ENCODE assay signal across 1 cellular context in genomic region chr2:106159867-106160785, GRCh38.
TF ChIP-seq lines count a peak whose summit lies in the region.

No MANE protein-coding gene starts in this region.

TF ChIP-seq in HepG2, 621 proteins besides CTCF, POLR2A, EP300 and RAD21 (continued from another document):
- TF ChIP-seq, protein P1, sequence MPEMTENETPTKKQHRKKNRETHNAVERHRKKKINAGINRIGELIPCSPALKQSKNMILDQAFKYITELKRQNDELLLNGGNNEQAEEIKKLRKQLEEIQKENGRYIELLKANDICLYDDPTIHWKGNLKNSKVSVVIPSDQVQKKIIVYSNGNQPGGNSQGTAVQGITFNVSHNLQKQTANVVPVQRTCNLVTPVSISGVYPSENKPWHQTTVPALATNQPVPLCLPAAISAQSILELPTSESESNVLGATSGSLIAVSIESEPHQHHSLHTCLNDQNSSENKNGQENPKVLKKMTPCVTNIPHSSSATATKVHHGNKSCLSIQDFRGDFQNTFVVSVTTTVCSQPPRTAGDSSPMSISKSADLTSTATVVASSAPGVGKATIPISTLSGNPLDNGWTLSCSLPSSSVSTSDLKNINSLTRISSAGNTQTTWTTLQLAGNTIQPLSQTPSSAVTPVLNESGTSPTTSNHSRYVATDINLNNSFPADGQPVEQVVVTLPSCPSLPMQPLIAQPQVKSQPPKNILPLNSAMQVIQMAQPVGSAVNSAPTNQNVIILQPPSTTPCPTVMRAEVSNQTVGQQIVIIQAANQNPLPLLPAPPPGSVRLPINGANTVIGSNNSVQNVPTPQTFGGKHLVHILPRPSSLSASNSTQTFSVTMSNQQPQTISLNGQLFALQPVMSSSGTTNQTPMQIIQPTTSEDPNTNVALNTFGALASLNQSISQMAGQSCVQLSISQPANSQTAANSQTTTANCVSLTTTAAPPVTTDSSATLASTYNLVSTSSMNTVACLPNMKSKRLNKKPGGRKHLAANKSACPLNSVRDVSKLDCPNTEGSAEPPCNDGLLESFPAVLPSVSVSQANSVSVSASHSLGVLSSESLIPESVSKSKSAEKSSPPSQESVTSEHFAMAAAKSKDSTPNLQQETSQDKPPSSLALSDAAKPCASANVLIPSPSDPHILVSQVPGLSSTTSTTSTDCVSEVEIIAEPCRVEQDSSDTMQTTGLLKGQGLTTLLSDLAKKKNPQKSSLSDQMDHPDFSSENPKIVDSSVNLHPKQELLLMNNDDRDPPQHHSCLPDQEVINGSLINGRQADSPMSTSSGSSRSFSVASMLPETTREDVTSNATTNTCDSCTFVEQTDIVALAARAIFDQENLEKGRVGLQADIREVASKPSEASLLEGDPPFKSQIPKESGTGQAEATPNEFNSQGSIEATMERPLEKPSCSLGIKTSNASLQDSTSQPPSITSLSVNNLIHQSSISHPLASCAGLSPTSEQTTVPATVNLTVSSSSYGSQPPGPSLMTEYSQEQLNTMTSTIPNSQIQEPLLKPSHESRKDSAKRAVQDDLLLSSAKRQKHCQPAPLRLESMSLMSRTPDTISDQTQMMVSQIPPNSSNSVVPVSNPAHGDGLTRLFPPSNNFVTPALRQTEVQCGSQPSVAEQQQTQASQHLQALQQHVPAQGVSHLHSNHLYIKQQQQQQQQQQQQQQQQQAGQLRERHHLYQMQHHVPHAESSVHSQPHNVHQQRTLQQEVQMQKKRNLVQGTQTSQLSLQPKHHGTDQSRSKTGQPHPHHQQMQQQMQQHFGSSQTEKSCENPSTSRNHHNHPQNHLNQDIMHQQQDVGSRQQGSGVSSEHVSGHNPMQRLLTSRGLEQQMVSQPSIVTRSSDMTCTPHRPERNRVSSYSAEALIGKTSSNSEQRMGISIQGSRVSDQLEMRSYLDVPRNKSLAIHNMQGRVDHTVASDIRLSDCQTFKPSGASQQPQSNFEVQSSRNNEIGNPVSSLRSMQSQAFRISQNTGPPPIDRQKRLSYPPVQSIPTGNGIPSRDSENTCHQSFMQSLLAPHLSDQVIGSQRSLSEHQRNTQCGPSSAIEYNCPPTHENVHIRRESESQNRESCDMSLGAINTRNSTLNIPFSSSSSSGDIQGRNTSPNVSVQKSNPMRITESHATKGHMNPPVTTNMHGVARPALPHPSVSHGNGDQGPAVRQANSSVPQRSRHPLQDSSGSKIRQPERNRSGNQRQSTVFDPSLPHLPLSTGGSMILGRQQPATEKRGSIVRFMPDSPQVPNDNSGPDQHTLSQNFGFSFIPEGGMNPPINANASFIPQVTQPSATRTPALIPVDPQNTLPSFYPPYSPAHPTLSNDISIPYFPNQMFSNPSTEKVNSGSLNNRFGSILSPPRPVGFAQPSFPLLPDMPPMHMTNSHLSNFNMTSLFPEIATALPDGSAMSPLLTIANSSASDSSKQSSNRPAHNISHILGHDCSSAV (CRISPR knock-in tag; IDR thresholded peaks at IDR 0.05; ENCODE audit: borderline replicate concordance), result no peak
- TF ChIP-seq IRF1 (CRISPR knock-in tag; IDR thresholded peaks at IDR 0.05; ENCODE audit: low read depth), result no peak
- no peak for TF ChIP-seq CHD4 (IDR thresholded peaks at IDR 0.05; ENCODE audit: borderline replicate concordance, low read length)
- TF ChIP-seq ZNF780A (CRISPR knock-in tag; IDR thresholded peaks at IDR 0.05), result no peak
- TF ChIP-seq, protein P2, sequence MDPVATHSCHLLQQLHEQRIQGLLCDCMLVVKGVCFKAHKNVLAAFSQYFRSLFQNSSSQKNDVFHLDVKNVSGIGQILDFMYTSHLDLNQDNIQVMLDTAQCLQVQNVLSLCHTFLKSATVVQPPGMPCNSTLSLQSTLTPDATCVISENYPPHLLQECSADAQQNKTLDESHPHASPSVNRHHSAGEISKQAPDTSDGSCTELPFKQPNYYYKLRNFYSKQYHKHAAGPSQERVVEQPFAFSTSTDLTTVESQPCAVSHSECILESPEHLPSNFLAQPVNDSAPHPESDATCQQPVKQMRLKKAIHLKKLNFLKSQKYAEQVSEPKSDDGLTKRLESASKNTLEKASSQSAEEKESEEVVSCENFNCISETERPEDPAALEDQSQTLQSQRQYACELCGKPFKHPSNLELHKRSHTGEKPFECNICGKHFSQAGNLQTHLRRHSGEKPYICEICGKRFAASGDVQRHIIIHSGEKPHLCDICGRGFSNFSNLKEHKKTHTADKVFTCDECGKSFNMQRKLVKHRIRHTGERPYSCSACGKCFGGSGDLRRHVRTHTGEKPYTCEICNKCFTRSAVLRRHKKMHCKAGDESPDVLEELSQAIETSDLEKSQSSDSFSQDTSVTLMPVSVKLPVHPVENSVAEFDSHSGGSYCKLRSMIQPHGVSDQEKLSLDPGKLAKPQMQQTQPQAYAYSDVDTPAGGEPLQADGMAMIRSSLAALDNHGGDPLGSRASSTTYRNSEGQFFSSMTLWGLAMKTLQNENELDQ (CRISPR knock-in tag; IDR thresholded peaks at IDR 0.05; ENCODE audit: borderline replicate concordance), result no peak
- TF ChIP-seq, protein P3, sequence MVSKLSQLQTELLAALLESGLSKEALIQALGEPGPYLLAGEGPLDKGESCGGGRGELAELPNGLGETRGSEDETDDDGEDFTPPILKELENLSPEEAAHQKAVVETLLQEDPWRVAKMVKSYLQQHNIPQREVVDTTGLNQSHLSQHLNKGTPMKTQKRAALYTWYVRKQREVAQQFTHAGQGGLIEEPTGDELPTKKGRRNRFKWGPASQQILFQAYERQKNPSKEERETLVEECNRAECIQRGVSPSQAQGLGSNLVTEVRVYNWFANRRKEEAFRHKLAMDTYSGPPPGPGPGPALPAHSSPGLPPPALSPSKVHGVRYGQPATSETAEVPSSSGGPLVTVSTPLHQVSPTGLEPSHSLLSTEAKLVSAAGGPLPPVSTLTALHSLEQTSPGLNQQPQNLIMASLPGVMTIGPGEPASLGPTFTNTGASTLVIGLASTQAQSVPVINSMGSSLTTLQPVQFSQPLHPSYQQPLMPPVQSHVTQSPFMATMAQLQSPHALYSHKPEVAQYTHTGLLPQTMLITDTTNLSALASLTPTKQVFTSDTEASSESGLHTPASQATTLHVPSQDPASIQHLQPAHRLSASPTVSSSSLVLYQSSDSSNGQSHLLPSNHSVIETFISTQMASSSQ (IDR thresholded peaks at IDR 0.05; ENCODE audit: low read depth), result no peak
- TF ChIP-seq, protein P3 (CRISPR knock-in tag; IDR thresholded peaks at IDR 0.05; ENCODE audit: borderline replicate concordance), result no peak
- TF ChIP-seq ZSCAN20 (CRISPR knock-in tag; IDR thresholded peaks at IDR 0.05; ENCODE audit: borderline replicate concordance), result no peak
- TF ChIP-seq CEBPZ (IDR thresholded peaks at IDR 0.05; ENCODE audit: low read length), result no peak
- TF ChIP-seq ZNF772 (CRISPR knock-in tag; IDR thresholded peaks at IDR 0.05), result no peak
- TF ChIP-seq ZSCAN5A (CRISPR knock-in tag; IDR thresholded peaks at IDR 0.05; ENCODE audit: borderline replicate concordance), result no peak
